ENCODE assay signal across 1 cellular context in genomic region chr5:181207960-181208253, GRCh38.
TF ChIP-seq lines count a peak whose summit lies in the region.

No MANE protein-coding gene starts in this region.

TF ChIP-seq in HepG2, 621 proteins besides CTCF, POLR2A, EP300 and RAD21:
- TF ChIP-seq NCOA2 (CRISPR knock-in tag; IDR thresholded peaks at IDR 0.05): 0 out of 2 replicates have a peak, but pooled peaks have one; percentile 1
- TF ChIP-seq SOX5 (CRISPR knock-in tag; IDR thresholded peaks at IDR 0.05; ENCODE audit: borderline replicate concordance): 0 out of 2 replicates have a peak, but pooled peaks have one; percentile 1
- peak; percentile 3; the same call in 1 of the 2 replicates for TF ChIP-seq NR2F6 (IDR thresholded peaks at IDR 0.05)
- TF ChIP-seq NR2F6 (CRISPR knock-in tag; IDR thresholded peaks at IDR 0.05): no peak
- TF ChIP-seq NFIC (IDR thresholded peaks at IDR 0.05; ENCODE audit: low read length): 0 out of 2 replicates have a peak, but pooled peaks have one; percentile 5
- no peak for TF ChIP-seq STAT5B (CRISPR knock-in tag; IDR thresholded peaks at IDR 0.05)
- TF ChIP-seq NONO (IDR thresholded peaks at IDR 0.05): no peak
- 0 out of 2 replicates have a peak, but pooled peaks have one; percentile 8 for TF ChIP-seq NONO (CRISPR knock-in tag; conservative IDR thresholded peaks at IDR 0.05)
- TF ChIP-seq GLMP (CRISPR knock-in tag; IDR thresholded peaks at IDR 0.05; ENCODE audit: borderline replicate concordance): no peak
- 0 out of 2 replicates have a peak, but pooled peaks have one; percentile 8 for TF ChIP-seq ZNF124 (CRISPR knock-in tag; IDR thresholded peaks at IDR 0.05)
